ENCODE assay signal across 1 cellular context in the genomic region with DNA sequence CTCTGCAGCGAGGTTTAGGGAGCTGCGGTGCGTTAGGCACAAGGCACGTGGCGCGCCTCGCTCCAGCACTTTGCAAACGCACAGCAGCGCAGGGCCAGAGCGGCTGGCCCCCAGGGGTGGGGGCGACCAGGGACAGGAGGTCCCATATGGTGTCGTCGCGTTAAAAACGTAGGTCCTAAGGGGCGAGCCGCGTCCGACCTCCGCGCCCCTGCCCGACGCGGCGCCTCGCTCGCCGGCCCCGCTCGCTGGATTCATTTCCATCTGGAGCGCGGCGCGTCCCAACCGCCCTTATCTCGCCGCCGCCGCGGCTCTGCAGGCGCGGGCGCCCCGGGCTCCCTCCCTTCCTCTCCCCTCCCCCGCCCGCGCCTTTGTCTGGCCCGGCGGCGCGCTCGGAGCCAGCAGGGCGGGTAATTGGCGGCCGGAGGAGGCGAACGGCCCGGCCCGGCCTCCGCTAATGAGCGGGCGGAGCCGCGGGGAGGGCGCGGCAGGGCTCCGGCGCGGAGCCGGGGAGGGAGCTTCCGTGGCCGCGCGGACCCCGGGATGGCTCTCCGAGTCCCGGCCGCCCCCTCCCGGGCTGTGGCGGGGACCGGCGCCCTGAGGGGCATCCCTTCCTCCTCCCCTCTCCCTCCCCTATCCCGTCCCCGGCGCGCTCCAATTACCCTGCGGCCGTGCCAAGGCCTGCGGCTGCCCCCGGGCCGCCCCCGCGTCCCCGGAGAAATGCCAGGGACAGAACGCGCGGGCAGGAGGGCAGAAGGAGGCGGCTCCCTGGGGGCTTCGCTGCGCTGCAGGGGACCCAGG.
TF ChIP-seq lines count a peak whose summit lies in the region.

No MANE protein-coding gene starts in this region.

TF ChIP-seq in K562, 482 proteins besides CTCF, POLR2A, EP300 and RAD21 (continued from another document and continues in another):
- TF ChIP-seq ZFPM2 (CRISPR knock-in tag; IDR thresholded peaks at IDR 0.05) (no peak), ZNF407 (IDR thresholded peaks at IDR 0.05; ENCODE audit: low read depth) (no peak), ZNF133 (CRISPR knock-in tag; IDR thresholded peaks at IDR 0.05) (no peak), NONO (IDR thresholded peaks at IDR 0.05; ENCODE audit: low read depth in 2 of 2, low read length in 1 of 2) (no peak), HMG20B (CRISPR knock-in tag; IDR thresholded peaks at IDR 0.05) (no peak), PML (IDR thresholded peaks at IDR 0.05; ENCODE audit: low read length) (no peak), PTBP1 (IDR thresholded peaks at IDR 0.05; ENCODE audit: low read depth, low read length) (no peak), FOXK1 (CRISPR knock-in tag; IDR thresholded peaks at IDR 0.05; ENCODE audit: borderline replicate concordance) (no peak), ELF4 (CRISPR knock-in tag; IDR thresholded peaks at IDR 0.05) (no peak), CSDE1 (IDR thresholded peaks at IDR 0.05) (no peak), BCL6 (CRISPR knock-in tag; IDR thresholded peaks at IDR 0.05) (no peak), ELK1 (CRISPR knock-in tag; IDR thresholded peaks at IDR 0.05) (no peak), ZNF347 (CRISPR knock-in tag; IDR thresholded peaks at IDR 0.05; ENCODE audit: low read depth) (no peak), ZBTB2 (IDR thresholded peaks at IDR 0.05) (no peak), FOS (IDR thresholded peaks at IDR 0.05; ENCODE audit: extremely low read depth, insufficient read length) (no peak), HES1 (IDR thresholded peaks at IDR 0.05; ENCODE audit: low read depth) (no peak), ZNF431 (CRISPR knock-in tag; IDR thresholded peaks at IDR 0.05) (no peak; the same call in 1 of the 2 replicates), ZNF444 (CRISPR knock-in tag; IDR thresholded peaks at IDR 0.05) (no peak), MBD1 (CRISPR knock-in tag; IDR thresholded peaks at IDR 0.05) (no peak), ETS2 (tag; IDR thresholded peaks at IDR 0.05; ENCODE audit: borderline replicate concordance, poor library complexity, severe bottlenecking) (no peak), CCAR2 (IDR thresholded peaks at IDR 0.05; ENCODE audit: low read depth, low read length) (no peak), ARID3A (IDR thresholded peaks at IDR 0.05; ENCODE audit: borderline replicate concordance, low read depth, low read length) (no peak)
- TF ChIP-seq, protein P1, sequence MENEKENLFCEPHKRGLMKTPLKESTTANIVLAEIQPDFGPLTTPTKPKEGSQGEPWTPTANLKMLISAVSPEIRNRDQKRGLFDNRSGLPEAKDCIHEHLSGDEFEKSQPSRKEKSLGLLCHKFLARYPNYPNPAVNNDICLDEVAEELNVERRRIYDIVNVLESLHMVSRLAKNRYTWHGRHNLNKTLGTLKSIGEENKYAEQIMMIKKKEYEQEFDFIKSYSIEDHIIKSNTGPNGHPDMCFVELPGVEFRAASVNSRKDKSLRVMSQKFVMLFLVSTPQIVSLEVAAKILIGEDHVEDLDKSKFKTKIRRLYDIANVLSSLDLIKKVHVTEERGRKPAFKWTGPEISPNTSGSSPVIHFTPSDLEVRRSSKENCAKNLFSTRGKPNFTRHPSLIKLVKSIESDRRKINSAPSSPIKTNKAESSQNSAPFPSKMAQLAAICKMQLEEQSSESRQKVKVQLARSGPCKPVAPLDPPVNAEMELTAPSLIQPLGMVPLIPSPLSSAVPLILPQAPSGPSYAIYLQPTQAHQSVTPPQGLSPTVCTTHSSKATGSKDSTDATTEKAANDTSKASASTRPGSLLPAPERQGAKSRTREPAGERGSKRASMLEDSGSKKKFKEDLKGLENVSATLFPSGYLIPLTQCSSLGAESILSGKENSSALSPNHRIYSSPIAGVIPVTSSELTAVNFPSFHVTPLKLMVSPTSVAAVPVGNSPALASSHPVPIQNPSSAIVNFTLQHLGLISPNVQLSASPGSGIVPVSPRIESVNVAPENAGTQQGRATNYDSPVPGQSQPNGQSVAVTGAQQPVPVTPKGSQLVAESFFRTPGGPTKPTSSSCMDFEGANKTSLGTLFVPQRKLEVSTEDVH (IDR thresholded peaks at IDR 0.05; ENCODE audit: low read depth, partially characterized antibody), result no peak
- TF ChIP-seq, protein P2, sequence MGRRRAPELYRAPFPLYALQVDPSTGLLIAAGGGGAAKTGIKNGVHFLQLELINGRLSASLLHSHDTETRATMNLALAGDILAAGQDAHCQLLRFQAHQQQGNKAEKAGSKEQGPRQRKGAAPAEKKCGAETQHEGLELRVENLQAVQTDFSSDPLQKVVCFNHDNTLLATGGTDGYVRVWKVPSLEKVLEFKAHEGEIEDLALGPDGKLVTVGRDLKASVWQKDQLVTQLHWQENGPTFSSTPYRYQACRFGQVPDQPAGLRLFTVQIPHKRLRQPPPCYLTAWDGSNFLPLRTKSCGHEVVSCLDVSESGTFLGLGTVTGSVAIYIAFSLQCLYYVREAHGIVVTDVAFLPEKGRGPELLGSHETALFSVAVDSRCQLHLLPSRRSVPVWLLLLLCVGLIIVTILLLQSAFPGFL (CRISPR knock-in tag; IDR thresholded peaks at IDR 0.05), result no peak
- TF ChIP-seq, protein P3, sequence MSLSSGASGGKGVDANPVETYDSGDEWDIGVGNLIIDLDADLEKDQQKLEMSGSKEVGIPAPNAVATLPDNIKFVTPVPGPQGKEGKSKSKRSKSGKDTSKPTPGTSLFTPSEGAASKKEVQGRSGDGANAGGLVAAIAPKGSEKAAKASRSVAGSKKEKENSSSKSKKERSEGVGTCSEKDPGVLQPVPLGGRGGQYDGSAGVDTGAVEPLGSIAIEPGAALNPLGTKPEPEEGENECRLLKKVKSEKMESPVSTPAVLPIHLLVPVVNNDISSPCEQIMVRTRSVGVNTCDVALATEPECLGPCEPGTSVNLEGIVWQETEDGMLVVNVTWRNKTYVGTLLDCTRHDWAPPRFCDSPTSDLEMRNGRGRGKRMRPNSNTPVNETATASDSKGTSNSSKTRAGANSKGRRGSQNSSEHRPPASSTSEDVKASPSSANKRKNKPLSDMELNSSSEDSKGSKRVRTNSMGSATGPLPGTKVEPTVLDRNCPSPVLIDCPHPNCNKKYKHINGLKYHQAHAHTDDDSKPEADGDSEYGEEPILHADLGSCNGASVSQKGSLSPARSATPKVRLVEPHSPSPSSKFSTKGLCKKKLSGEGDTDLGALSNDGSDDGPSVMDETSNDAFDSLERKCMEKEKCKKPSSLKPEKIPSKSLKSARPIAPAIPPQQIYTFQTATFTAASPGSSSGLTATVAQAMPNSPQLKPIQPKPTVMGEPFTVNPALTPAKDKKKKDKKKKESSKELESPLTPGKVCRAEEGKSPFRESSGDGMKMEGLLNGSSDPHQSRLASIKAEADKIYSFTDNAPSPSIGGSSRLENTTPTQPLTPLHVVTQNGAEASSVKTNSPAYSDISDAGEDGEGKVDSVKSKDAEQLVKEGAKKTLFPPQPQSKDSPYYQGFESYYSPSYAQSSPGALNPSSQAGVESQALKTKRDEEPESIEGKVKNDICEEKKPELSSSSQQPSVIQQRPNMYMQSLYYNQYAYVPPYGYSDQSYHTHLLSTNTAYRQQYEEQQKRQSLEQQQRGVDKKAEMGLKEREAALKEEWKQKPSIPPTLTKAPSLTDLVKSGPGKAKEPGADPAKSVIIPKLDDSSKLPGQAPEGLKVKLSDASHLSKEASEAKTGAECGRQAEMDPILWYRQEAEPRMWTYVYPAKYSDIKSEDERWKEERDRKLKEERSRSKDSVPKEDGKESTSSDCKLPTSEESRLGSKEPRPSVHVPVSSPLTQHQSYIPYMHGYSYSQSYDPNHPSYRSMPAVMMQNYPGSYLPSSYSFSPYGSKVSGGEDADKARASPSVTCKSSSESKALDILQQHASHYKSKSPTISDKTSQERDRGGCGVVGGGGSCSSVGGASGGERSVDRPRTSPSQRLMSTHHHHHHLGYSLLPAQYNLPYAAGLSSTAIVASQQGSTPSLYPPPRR (CRISPR knock-in tag; IDR thresholded peaks at IDR 0.05; ENCODE audit: borderline replicate concordance), result no peak
